In the genomic region with DNA sequence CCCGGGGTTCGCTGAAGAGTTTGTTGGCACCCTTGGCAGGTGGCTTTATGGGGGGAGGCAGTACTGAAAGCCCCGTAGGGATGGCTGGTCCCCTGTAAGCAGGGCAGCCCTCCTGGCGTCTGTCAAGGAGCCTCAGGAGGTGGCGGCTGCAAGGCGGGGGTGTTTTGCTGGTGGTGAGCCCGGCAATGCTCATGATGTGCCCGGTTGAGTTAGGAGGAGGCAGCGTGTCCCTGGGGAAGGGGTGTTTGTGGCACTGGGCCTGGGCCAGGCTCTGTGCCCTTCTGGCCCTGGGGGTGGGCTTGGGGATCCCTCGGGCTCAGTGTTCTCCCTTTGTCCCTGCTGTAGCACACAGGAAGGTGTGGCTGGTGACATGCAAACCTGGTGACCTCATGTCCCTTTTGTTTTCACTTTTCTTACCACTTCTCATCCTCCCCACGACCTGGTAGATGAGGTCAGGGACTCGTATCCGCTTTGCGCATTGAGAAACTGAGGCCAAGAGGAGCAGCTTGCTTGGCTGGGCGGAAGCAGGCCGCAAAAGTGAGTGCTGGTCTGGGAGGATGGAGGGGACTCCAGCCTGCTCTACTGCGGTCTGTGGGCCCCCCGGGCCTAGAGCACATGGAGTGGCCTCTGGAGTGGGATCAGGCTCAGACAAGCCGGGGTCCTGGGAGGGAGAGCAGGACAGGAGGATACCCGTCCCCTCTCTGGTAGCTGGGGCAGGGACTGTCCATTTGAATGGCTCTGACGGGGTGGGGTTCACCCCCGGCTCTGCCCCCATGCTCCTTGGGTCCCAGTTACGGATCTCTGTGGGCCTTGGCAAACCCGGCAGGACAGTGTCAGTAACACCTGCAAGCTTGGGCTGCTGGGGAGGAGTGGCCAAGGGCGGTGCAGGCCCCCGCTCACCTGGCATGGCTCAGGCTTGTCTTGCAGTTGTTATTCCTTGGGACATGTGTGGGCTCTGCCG, we compare ENCODE assay signal across 9 cellular contexts. TPM values are rescaled to one million over a fixed set of nuclear protein-coding genes. Genes with fewer than 3 reads are reported as not detected.
DNase-seq lines count a peak whose midpoint lies in the region; ATAC-seq and TF ChIP-seq lines count a peak whose summit lies in the region.
"Had no signal": no experiment of that assay in that cellular context is flagged by ENCODE, and none has a peak within 500 bp of the region (broad histone marks: within the 10 kb centered on the region; RNA-seq: fewer than 3 reads in every experiment).

No MANE protein-coding gene starts in this region.

- H3K9me3 Mint-ChIP-seq in activated CD4-positive, alpha-beta T cell treated with anti-CD3 and anti-CD28 coated beads for 36 hours (ENCODE audit: low read depth) = no peaks in the 10 kb centered on the region
- no peaks in the 10 kb centered on the region for H3K9me3 Mint-ChIP-seq in WTC11

- H3K36me3 Mint-ChIP-seq in activated CD4-positive, alpha-beta T cell treated with anti-CD3 and anti-CD28 coated beads for 36 hours (ENCODE audit: low read depth) = no peaks in the 10 kb centered on the region
- peaks cover under 1% of the 10 kb centered on the region; the same call in 1 of the 2 replicates for H3K36me3 Mint-ChIP-seq in WTC11

- H3K9ac ChIP-seq in iPS-18a (ENCODE audit: low read length) = no peak overlapping the region

- intact Hi-C loops in activated CD4-positive, alpha-beta T cell treated with anti-CD3 and anti-CD28 coated beads for 36 hours (cut with DNase I, micrococcal nuclease) = loop anchor here in 1 of 2 experiments (5.0 kb wide), 1 partner anchor 652 kb away; no protein-coding TSS in a partner anchor

- no peak for TF ChIP-seq CTCF in WTC11 (IDR thresholded peaks at IDR 0.05)

- peak overlapping the region; percentile 72 for H3K4me3 Mint-ChIP-seq in activated CD4-positive, alpha-beta T cell treated with anti-CD3 and anti-CD28 coated beads for 36 hours
- H3K4me3 Mint-ChIP-seq in WTC11 = peak overlapping the region; percentile 70

- POLR2A ChIA-PET in activated CD4-positive, alpha-beta T cell treated with anti-CD3 and anti-CD28 coated beads for 36 hours (lab: Charles Lee) = no interaction called here
- POLR2A ChIA-PET in WTC11 (lab: Charles Lee) = no interaction called here

- H3K27ac ChIP-seq in iPS-18a (ENCODE audit: low read length) = no peak overlapping the region
- peak overlapping the region; percentile 74 for H3K27ac ChIP-seq in temporal lobe (ENCODE audit: low read depth, low read length)
- H3K27ac ChIP-seq: SK-N-MC had no signal

- peaks cover under 1% of the 10 kb centered on the region for H3K36me3 ChIP-seq in iPS-18a (ENCODE audit: control insufficient read depth, low read depth, low read length)

- H3K4me1 Mint-ChIP-seq in activated CD4-positive, alpha-beta T cell treated with anti-CD3 and anti-CD28 coated beads for 36 hours = peaks cover 70% of the 10 kb centered on the region
- H3K4me1 Mint-ChIP-seq in WTC11 = peaks cover 56% of the 10 kb centered on the region

- H3K27me3 Mint-ChIP-seq in activated CD4-positive, alpha-beta T cell treated with anti-CD3 and anti-CD28 coated beads for 36 hours = no peaks in the 10 kb centered on the region
- H3K27me3 Mint-ChIP-seq in WTC11 (ENCODE audit: low read depth) = peaks cover 3% of the 10 kb centered on the region; the same call in 1 of the 2 replicates

- peak overlapping the region; percentile 69 for H3K27ac Mint-ChIP-seq in activated CD4-positive, alpha-beta T cell treated with anti-CD3 and anti-CD28 coated beads for 36 hours
- peak overlapping the region; percentile 63 for H3K27ac Mint-ChIP-seq in WTC11

- peak; percentile 45 for DNase-seq in activated CD4-positive, alpha-beta T cell treated with anti-CD3 and anti-CD28 coated beads for 36 hours
- no peak for DNase-seq in activated CD4-positive, alpha-beta T cell treated with anti-CD3 and anti-CD28 coated beads, Interleukin-2, amount 50 U/mL, for 4 hours
- no peak for DNase-seq in WTC11 (ENCODE audit: low spot score)

- CTCF ChIA-PET in activated CD4-positive, alpha-beta T cell treated with anti-CD3 and anti-CD28 coated beads for 36 hours (lab: Charles Lee) = interaction anchor here (1.4 kb wide), 1 partner anchor 19 kb away, joined by 3 read pairs; no protein-coding TSS in a partner anchor
- CTCF ChIA-PET in WTC11 (lab: Charles Lee) = interaction anchor here (0.9 to 1.4 kb wide), 3 partner anchors 138 to 283 kb away, joined by 3 to 5 read pairs (median 4); no protein-coding TSS in a partner anchor

- peaks cover under 1% of the 10 kb centered on the region for H3K4me1 ChIP-seq in iPS-18a (ENCODE audit: control insufficient read depth, low read depth, low read length)

- peak overlapping the region; percentile 70 for H3K4me3 ChIP-seq in iPS-18a (ENCODE audit: low read length)

- peak; percentile 43 for ATAC-seq in activated CD4-positive, alpha-beta T cell treated with anti-CD3 and anti-CD28 coated beads for 36 hours
- ATAC-seq in WTC11 (no peak), GM21825 (IDR thresholded peaks at IDR 0.05; ENCODE audit: unreplicated experiment) (no peak), HG02623 (IDR thresholded peaks at IDR 0.05; ENCODE audit: unreplicated experiment) (no peak), HG03521 (IDR thresholded peaks at IDR 0.05; ENCODE audit: unreplicated experiment) (no peak)

- H3K27me3 ChIP-seq in iPS-18a (ENCODE audit: control insufficient read depth, insufficient read depth, low read length) = no peaks in the 10 kb centered on the region

- no peaks in the 10 kb centered on the region for H3K9me3 ChIP-seq in iPS-18a (ENCODE audit: control insufficient read depth, low read depth, low read length)

TF ChIP-seq in WTC11, 78 proteins besides CTCF, POLR2A, EP300 and RAD21:
- no peak for TF ChIP-seq TEAD4 (CRISPR knock-in tag; IDR thresholded peaks at IDR 0.05)
- no peak for TF ChIP-seq TEAD1 (CRISPR knock-in tag; IDR thresholded peaks at IDR 0.05)
- no peak for TF ChIP-seq CBFB (CRISPR knock-in tag; IDR thresholded peaks at IDR 0.05; ENCODE audit: low read depth)
- TF ChIP-seq, protein P1, sequence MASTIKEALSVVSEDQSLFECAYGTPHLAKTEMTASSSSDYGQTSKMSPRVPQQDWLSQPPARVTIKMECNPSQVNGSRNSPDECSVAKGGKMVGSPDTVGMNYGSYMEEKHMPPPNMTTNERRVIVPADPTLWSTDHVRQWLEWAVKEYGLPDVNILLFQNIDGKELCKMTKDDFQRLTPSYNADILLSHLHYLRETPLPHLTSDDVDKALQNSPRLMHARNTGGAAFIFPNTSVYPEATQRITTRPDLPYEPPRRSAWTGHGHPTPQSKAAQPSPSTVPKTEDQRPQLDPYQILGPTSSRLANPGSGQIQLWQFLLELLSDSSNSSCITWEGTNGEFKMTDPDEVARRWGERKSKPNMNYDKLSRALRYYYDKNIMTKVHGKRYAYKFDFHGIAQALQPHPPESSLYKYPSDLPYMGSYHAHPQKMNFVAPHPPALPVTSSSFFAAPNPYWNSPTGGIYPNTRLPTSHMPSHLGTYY (CRISPR knock-in tag; IDR thresholded peaks at IDR 0.05) = no peak
- TF ChIP-seq, protein P2, sequence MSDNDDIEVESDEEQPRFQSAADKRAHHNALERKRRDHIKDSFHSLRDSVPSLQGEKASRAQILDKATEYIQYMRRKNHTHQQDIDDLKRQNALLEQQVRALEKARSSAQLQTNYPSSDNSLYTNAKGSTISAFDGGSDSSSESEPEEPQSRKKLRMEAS (CRISPR knock-in tag; IDR thresholded peaks at IDR 0.05) = no peak

RNA-seq across cellular contexts. Expression of a gene that starts 2.2 kb away (rescaled TPM):
- total RNA-seq in activated CD4-positive, alpha-beta T cell treated with anti-CD3 and anti-CD28 coated beads for 36 hours = 1 to 10 TPM; 6.0 to 7.2 TPM
- total RNA-seq in WTC11 (2021) = 54.2 to 65.2 TPM (median 56.2 TPM) in 3 replicates
- total RNA-seq in temporal lobe = 159 TPM
